ENCODE assay signal across 8 cellular contexts in genomic region chr14:63438065-63438757, GRCh38.
DNase-seq lines count a peak whose midpoint lies in the region; ATAC-seq and TF ChIP-seq lines count a peak whose summit lies in the region.

No MANE protein-coding gene starts in this region.

- DNase-seq in ELF-1 (ENCODE audit: low read depth, low spot score): peak; percentile 81
- peak; percentile 93 for DNase-seq in SK-MEL-5 (ENCODE audit: low read depth, low spot score)
- peak; percentile 56 for DNase-seq in colonic mucosa
- DNase-seq in medulla oblongata (ENCODE audit: extremely low spot score): peak; percentile 61
- peak in 1 of 2 donors; percentile 74 for DNase-seq in suprapubic skin (ENCODE audit: low spot score in 2 of 2)
- DNase-seq in NCI-H2227 (lab: John Stamatoyannopoulos, UW; ENCODE audit: unreplicated experiment): no peak

- TF ChIP-seq POLR2A in suprapubic skin (IDR thresholded peaks at IDR 0.05): no peak

- no peak for TF ChIP-seq EP300 in suprapubic skin (IDR thresholded peaks at IDR 0.05)

- TF ChIP-seq CTCF in colonic mucosa (IDR thresholded peaks at IDR 0.05) (no peak), suprapubic skin (IDR thresholded peaks at IDR 0.05) (no peak)

- 44% methylated on average over 1 of the region's 1 CpG for WGBS in suprapubic skin

- intact Hi-C loops in colonic mucosa (cut with DNase I): no loop called here

- H3K36me3 ChIP-seq in colonic mucosa: no peaks in the 10 kb centered on the region
- H3K36me3 ChIP-seq in suprapubic skin: no peaks in the 10 kb centered on the region

- peak overlapping the region in 1 of 2 donors; percentile 49 for H3K9ac ChIP-seq in colonic mucosa (ENCODE audit: low read depth in 2 of 2, low read length in 2 of 2)

- peak; percentile 54 for ATAC-seq in HG02885 (IDR thresholded peaks at IDR 0.05; ENCODE audit: poor library complexity, unreplicated experiment)
- ATAC-seq in HG03520 (IDR thresholded peaks at IDR 0.05; ENCODE audit: unreplicated experiment): no peak

- H3K4me1 ChIP-seq in colonic mucosa: peaks cover 25% of the 10 kb centered on the region
- H3K4me1 ChIP-seq in suprapubic skin: peaks cover 45% of the 10 kb centered on the region

- in situ Hi-C loops in SK-MEL-5 (cut with HindIII; ENCODE audit: low pct_unique_long_range_greater_than_20kb, low sequenced_read_pairs): no loop called here

- H3K27ac ChIP-seq in colonic mucosa (peak overlapping the region; percentile 68), suprapubic skin (peak overlapping the region; percentile 35)

- H3K27me3 ChIP-seq in colonic mucosa (no peaks in the 10 kb centered on the region), suprapubic skin (no peaks in the 10 kb centered on the region)

- H3K4me3 ChIP-seq in colonic mucosa: peak overlapping the region; percentile 10
- no peak overlapping the region for H3K4me3 ChIP-seq in suprapubic skin

- H3K9me3 ChIP-seq in colonic mucosa (no peaks in the 10 kb centered on the region), suprapubic skin (no peaks in the 10 kb centered on the region)
